23 cellular contexts compared by ENCODE assay signal in genomic region chr15:74769463-74770025, GRCh38. TPM values are rescaled to one million over a fixed set of nuclear protein-coding genes. Genes with fewer than 3 reads are reported as not detected.
"Had no signal": no experiment of that assay in that cellular context is flagged by ENCODE, and none has a peak within 500 bp of the region (broad histone marks: within the 10 kb centered on the region; RNA-seq: fewer than 3 reads in every experiment).

No MANE protein-coding gene starts in this region.

- H3K36me3 Mint-ChIP-seq: activated naive CD4-positive, alpha-beta T cell treated with anti-CD3 and anti-CD28 coated beads, Interleukin-2, amount 50 U/mL, for 72 hours; T-cell had no signal

- H3K27me3 Mint-ChIP-seq: activated B cell treated with CpG ODN at 0.5 μM for 24 hours had no signal

- DNase-seq: activated B cell treated with CpG ODN at 0.5 μM for 24 hours, activated gamma-delta T cell, NCI-H187 treated with DMSO at 0.1 percent for 48 hours, NCI-H446 treated with DMSO at 0.1 percent for 48 hours, SIG-M5 had no signal

- H3K9me3 Mint-ChIP-seq: activated B cell treated with CpG ODN at 0.5 μM for 24 hours; activated naive CD4-positive, alpha-beta T cell treated with anti-CD3 and anti-CD28 coated beads for 36 hours; activated naive CD4-positive, alpha-beta T cell treated with anti-CD3 and anti-CD28 coated beads, Interleukin-2, amount 50 U/mL, for 72 hours; activated T-cell treated with anti-CD3 and anti-CD28 coated beads, Interleukin-2, amount 50 U/mL, for 24 hours; activated T-helper 2 cell treated with anti-CD3 and anti-CD28 coated beads, Interferon-gamma antibody, Interleukin-2, Interleukin-4, amounts not matched to agents 10 μg/mL and 5 μg/mL and 100 μg/mL, durations not matched to agents 14 hours and 24 hours and 36 hours; T-cell had no signal

- H3K27ac Mint-ChIP-seq: activated B cell treated with CpG ODN at 0.5 μM for 24 hours; activated T-helper 2 cell treated with anti-CD3 and anti-CD28 coated beads, Interferon-gamma antibody, Interleukin-2, Interleukin-4, amounts not matched to agents 10 μg/mL and 5 μg/mL and 100 μg/mL, durations not matched to agents 14 hours and 24 hours and 36 hours had no signal

- H3K36me3 ChIP-seq: adrenal gland, breast epithelium had no signal

- H3K27ac ChIP-seq: adrenal gland, body of pancreas, breast epithelium, PC-9, RWPE1 had no signal

- H3K4me3 ChIP-seq: adrenal gland, body of pancreas, PC-9 had no signal

- H3K4me1 ChIP-seq: adrenal gland, breast epithelium had no signal

- H3K4me3 Mint-ChIP-seq: activated B cell treated with CpG ODN at 0.5 μM for 24 hours; activated CD8-positive, alpha-beta T cell treated with anti-CD3 and anti-CD28 coated beads, Interleukin-2, amount 10 ng/mL, durations not matched to agents 7 days and 5 days; activated naive CD4-positive, alpha-beta T cell treated with anti-CD3 and anti-CD28 coated beads for 36 hours; T-cell had no signal

- H3K9me3 ChIP-seq: adrenal gland, body of pancreas, breast epithelium had no signal

RNA-seq across cellular contexts. Expression of gene CYP1A2, which starts 20.9 kb away (rescaled TPM):
- total RNA-seq: activated CD8-positive, alpha-beta T cell treated with anti-CD3 and anti-CD28 coated beads, Interleukin-2, amount 10 ng/mL, durations not matched to agents 7 days and 5 days; activated naive CD4-positive, alpha-beta T cell treated with anti-CD3 and anti-CD28 coated beads for 36 hours; activated naive CD4-positive, alpha-beta T cell treated with anti-CD3 and anti-CD28 coated beads, Interleukin-2, amount 50 U/mL, for 72 hours; activated T-helper 2 cell treated with anti-CD3 and anti-CD28 coated beads, Interferon-gamma antibody, Interleukin-2, Interleukin-4, amounts not matched to agents 10 μg/mL and 5 μg/mL and 100 μg/mL, durations not matched to agents 14 hours and 24 hours and 36 hours; adrenal gland; astrocyte; body of pancreas; breast epithelium; cardiac septum; M059J; OCI-LY7; PC-9; Right ventricle myocardium inferior; SK-MEL-5; T-cell; T-helper 17 cell had no signal

RNA-seq across cellular contexts. Expression of gene LMAN1L, which starts 43.1 kb away (rescaled TPM):
- total RNA-seq: activated naive CD4-positive, alpha-beta T cell treated with anti-CD3 and anti-CD28 coated beads for 36 hours; body of pancreas; M059J; PC-9; SK-MEL-5 had no signal

RNA-seq across cellular contexts. Expression of gene CPLX3, which starts 56.9 kb away (rescaled TPM):
- total RNA-seq: activated CD8-positive, alpha-beta T cell treated with anti-CD3 and anti-CD28 coated beads, Interleukin-2, amount 10 ng/mL, durations not matched to agents 7 days and 5 days; activated naive CD4-positive, alpha-beta T cell treated with anti-CD3 and anti-CD28 coated beads for 36 hours; astrocyte; body of pancreas; M059J; PC-9; SK-MEL-5 had no signal
